In genomic region chr6:154458565-154459475, GRCh38 we compare ENCODE assay signal across 12 cellular contexts. TPM values are rescaled to one million over a fixed set of nuclear protein-coding genes. Genes with fewer than 3 reads are reported as not detected.
DNase-seq lines count a peak whose midpoint lies in the region; ATAC-seq and TF ChIP-seq lines count a peak whose summit lies in the region.
"Had no signal": no experiment of that assay in that cellular context is flagged by ENCODE, and none has a peak within 500 bp of the region (broad histone marks: within the 10 kb centered on the region; RNA-seq: fewer than 3 reads in every experiment).

No MANE protein-coding gene starts in this region.

- TF ChIP-seq CTCF in endodermal cell (conservative IDR thresholded peaks at IDR 0.05) (no peak), progenitor cell of endocrine pancreas (IDR thresholded peaks at IDR 0.05; ENCODE audit: unreplicated experiment) (no peak)

- H3K9me3 ChIP-seq in MG63 (no peaks in the 10 kb centered on the region), endodermal cell (ENCODE audit: control insufficient read depth, low read length) (no peaks in the 10 kb centered on the region)

- H3K4me3 Mint-ChIP-seq in endodermal cell (no peak overlapping the region), progenitor cell of endocrine pancreas (ENCODE audit: low read depth) (no peak overlapping the region)
- H3K4me3 Mint-ChIP-seq: CD8-positive, alpha-beta memory T cell; stimulated activated naive CD8-positive, alpha-beta T cell treated with anti-CD3 and anti-CD28 coated beads, Interleukin-15, Interleukin-2, amounts not matched to agents 100 ng/mL and 50 ng/mL, for 24 hours; T-cell had no signal

- no peaks in the 10 kb centered on the region for H3K36me3 ChIP-seq in MG63
- no peaks in the 10 kb centered on the region for H3K36me3 ChIP-seq in endodermal cell (ENCODE audit: control insufficient read depth, insufficient read depth, low read length)

- H3K27me3 Mint-ChIP-seq in endodermal cell (ENCODE audit: insufficient read depth) = no peaks in the 10 kb centered on the region
- no peaks in the 10 kb centered on the region for H3K27me3 Mint-ChIP-seq in progenitor cell of endocrine pancreas

- H3K27me3 ChIP-seq in MG63 = no peaks in the 10 kb centered on the region
- H3K27me3 ChIP-seq in endodermal cell (ENCODE audit: control insufficient read depth, insufficient read depth, low read length, poor library complexity, severe bottlenecking) = no peaks in the 10 kb centered on the region

- peaks cover 4% of the 10 kb centered on the region for H3K4me1 ChIP-seq in endodermal cell (ENCODE audit: control insufficient read depth, insufficient read depth, low read length)

- ATAC-seq in HG03139 (IDR thresholded peaks at IDR 0.05; ENCODE audit: unreplicated experiment) = no peak
- ATAC-seq: T-cell had no signal

- no peak overlapping the region for H3K9ac ChIP-seq in endodermal cell (ENCODE audit: extremely low read depth, low read length, poor library complexity, severe bottlenecking)

- peak overlapping the region; percentile 12 for H3K27ac Mint-ChIP-seq in endodermal cell
- peak overlapping the region; percentile 63 for H3K27ac Mint-ChIP-seq in progenitor cell of endocrine pancreas
- H3K27ac Mint-ChIP-seq: CD8-positive, alpha-beta memory T cell; stimulated activated naive CD8-positive, alpha-beta T cell treated with anti-CD3 and anti-CD28 coated beads, Interleukin-15, Interleukin-2, amounts not matched to agents 100 ng/mL and 50 ng/mL, for 24 hours; T-cell had no signal

- no peaks in the 10 kb centered on the region for H3K9me3 Mint-ChIP-seq in endodermal cell
- H3K9me3 Mint-ChIP-seq in progenitor cell of endocrine pancreas (ENCODE audit: low read depth) = no peaks in the 10 kb centered on the region
- H3K9me3 Mint-ChIP-seq: CD8-positive, alpha-beta memory T cell; stimulated activated naive CD8-positive, alpha-beta T cell treated with anti-CD3 and anti-CD28 coated beads, Interleukin-15, Interleukin-2, amounts not matched to agents 100 ng/mL and 50 ng/mL, for 24 hours; T-cell had no signal

- no peak overlapping the region for H3K27ac ChIP-seq in endodermal cell (ENCODE audit: low read depth, low read length)

- H3K4me3 ChIP-seq in MG63 (peak overlapping the region; percentile 26), endodermal cell (ENCODE audit: low read length) (no peak overlapping the region)

- 89 to 92% methylated on average over 6 to 8 of the region's 8 CpGs for whole genome bisulfite sequencing in endodermal cell (ENCODE audit: insufficient coverage in 1 of 2, insufficient read length in 1 of 2), 2 experiments

- DNase-seq in DMS 273 (lab: John Stamatoyannopoulos, UW; ENCODE audit: unreplicated experiment) = peak; percentile 51
- peak; percentile 23 for DNase-seq in MG63
- no peak for DNase-seq in endodermal cell
- no peak for DNase-seq in progenitor cell of endocrine pancreas (ENCODE audit: low spot score, unreplicated experiment)
- no peak for DNase-seq in activated CD4-positive, alpha-beta T cell treated with anti-CD3 and anti-CD28 coated beads, Interleukin-2, amount 50 U/mL, for 48 hours
- no peak for DNase-seq in activated CD8-positive, alpha-beta memory T cell treated with anti-CD3 and anti-CD28 coated beads, Interleukin-2, amount 50 U/mL, for 48 hours
- DNase-seq in activated T-cell treated with anti-CD3 and anti-CD28 coated beads for 4 hours = no peak
- DNase-seq: CD8-positive, alpha-beta memory T cell; stimulated activated CD4-positive, alpha-beta T cell treated with anti-CD3 and anti-CD28 coated beads, Interleukin-4, amount 100 ng/mL, for 1 hour; T-cell had no signal

- H3K36me3 Mint-ChIP-seq in endodermal cell (ENCODE audit: low read depth) (no peaks in the 10 kb centered on the region), progenitor cell of endocrine pancreas (ENCODE audit: insufficient read depth) (no peaks in the 10 kb centered on the region)
- H3K36me3 Mint-ChIP-seq: CD8-positive, alpha-beta memory T cell; T-cell had no signal

- H3K4me1 Mint-ChIP-seq in endodermal cell (peaks cover 27% of the 10 kb centered on the region), progenitor cell of endocrine pancreas (ENCODE audit: low read depth) (peaks cover 7% of the 10 kb centered on the region)

RNA-seq across cellular contexts. Expression of gene CNKSR3, which starts 51.7 kb away (rescaled TPM):
- 12.1 and 29.2 TPM in 2 replicates for total RNA-seq in MG63 (2014; rRNA removed; shearing (Covaris generic); ENCODE audit: low replicate concordance)
- total RNA-seq in endodermal cell (1 to 10 TPM; 5.9 to 8.0 TPM), progenitor cell of endocrine pancreas (17.3 and 20.3 TPM in 2 replicates)
- 14.3 TPM for polyA plus RNA-seq in endodermal cell (2013, experiment 1 of 2)
- 10.2 TPM for polyA plus RNA-seq in endodermal cell (2013, experiment 2 of 2)
- polyA plus RNA-seq: CD8-positive, alpha-beta memory T cell had no signal

Comparison
In these comparisons a context has a peak if more than half of its experiments do, and no peak if none do; other contexts are left out.
1. DNase-seq: peak in DMS 273 (single experiment) and MG63 (single experiment); none in endodermal cell (single experiment), progenitor cell of endocrine pancreas (single experiment), activated CD4-positive, alpha-beta T cell treated with anti-CD3 and anti-CD28 coated beads, Interleukin-2, amount 50 U/mL, for 48 hours (0 of 2), activated CD8-positive, alpha-beta memory T cell treated with anti-CD3 and anti-CD28 coated beads, Interleukin-2, amount 50 U/mL, for 48 hours (single experiment) and activated T-cell treated with anti-CD3 and anti-CD28 coated beads for 4 hours (single experiment).